1 cellular context compared by ENCODE assay signal in the genomic region with DNA sequence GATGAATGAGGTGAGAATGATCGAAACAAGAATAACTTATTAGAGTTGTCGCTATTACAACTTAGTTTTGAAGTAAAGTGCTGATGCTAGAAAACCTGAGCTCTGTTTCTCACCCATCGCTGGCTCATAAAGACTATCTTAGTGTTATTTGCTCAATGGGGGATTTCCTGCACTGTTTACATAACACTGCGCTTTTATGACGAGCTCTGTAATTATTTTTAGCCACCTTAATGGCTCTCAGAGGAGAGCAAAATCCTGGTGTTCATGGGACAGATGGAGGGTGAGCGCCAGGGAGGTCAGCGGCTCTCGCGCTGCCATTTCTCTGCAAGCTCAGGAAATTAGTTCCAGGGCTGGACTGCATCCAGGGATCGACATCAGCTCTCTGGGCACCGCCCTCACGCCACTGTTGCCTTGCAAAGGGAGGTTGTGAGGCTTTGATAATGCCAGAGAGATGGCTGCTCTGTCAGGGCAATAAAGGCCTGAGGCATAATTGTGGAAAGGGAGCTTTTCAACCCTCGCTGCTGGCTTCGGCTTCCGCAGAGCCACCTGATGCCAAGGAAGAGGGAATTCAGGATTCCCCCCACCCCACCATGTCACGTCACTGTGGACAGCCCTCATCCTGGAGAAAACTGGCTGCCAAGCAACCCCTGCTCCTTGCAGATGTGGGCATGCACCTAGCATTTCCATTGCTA.
TF ChIP-seq lines count a peak whose summit lies in the region.

No MANE protein-coding gene starts in this region.

TF ChIP-seq in HepG2, 621 proteins besides CTCF, POLR2A, EP300 and RAD21 (continued from another document and continues in another):
- TF ChIP-seq, protein P1, sequence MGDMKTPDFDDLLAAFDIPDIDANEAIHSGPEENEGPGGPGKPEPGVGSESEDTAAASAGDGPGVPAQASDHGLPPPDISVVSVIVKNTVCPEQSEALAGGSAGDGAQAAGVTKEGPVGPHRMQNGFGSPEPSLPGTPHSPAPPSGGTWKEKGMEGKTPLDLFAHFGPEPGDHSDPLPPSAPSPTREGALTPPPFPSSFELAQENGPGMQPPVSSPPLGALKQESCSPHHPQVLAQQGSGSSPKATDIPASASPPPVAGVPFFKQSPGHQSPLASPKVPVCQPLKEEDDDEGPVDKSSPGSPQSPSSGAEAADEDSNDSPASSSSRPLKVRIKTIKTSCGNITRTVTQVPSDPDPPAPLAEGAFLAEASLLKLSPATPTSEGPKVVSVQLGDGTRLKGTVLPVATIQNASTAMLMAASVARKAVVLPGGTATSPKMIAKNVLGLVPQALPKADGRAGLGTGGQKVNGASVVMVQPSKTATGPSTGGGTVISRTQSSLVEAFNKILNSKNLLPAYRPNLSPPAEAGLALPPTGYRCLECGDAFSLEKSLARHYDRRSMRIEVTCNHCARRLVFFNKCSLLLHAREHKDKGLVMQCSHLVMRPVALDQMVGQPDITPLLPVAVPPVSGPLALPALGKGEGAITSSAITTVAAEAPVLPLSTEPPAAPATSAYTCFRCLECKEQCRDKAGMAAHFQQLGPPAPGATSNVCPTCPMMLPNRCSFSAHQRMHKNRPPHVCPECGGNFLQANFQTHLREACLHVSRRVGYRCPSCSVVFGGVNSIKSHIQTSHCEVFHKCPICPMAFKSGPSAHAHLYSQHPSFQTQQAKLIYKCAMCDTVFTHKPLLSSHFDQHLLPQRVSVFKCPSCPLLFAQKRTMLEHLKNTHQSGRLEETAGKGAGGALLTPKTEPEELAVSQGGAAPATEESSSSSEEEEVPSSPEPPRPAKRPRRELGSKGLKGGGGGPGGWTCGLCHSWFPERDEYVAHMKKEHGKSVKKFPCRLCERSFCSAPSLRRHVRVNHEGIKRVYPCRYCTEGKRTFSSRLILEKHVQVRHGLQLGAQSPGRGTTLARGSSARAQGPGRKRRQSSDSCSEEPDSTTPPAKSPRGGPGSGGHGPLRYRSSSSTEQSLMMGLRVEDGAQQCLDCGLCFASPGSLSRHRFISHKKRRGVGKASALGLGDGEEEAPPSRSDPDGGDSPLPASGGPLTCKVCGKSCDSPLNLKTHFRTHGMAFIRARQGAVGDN (CRISPR knock-in tag; IDR thresholded peaks at IDR 0.05), result peak; percentile 62
- TF ChIP-seq RELA (CRISPR knock-in tag; IDR thresholded peaks at IDR 0.05) (peak; percentile 64; the same call in 1 of the 2 replicates), SALL1 (CRISPR knock-in tag; IDR thresholded peaks at IDR 0.05) (peak; percentile 43), REXO4 (CRISPR knock-in tag; IDR thresholded peaks at IDR 0.05; ENCODE audit: borderline replicate concordance) (no peak), CBFB (CRISPR knock-in tag; IDR thresholded peaks at IDR 0.05) (no peak), SOX5 (CRISPR knock-in tag; IDR thresholded peaks at IDR 0.05; ENCODE audit: borderline replicate concordance) (peak; percentile 12; the same call in 1 of the 2 replicates), HNRNPL (IDR thresholded peaks at IDR 0.05; ENCODE audit: low read depth, low read length) (no peak), ZNF749 (CRISPR knock-in tag; IDR thresholded peaks at IDR 0.05; ENCODE audit: borderline replicate concordance) (no peak), ZNF124 (CRISPR knock-in tag; IDR thresholded peaks at IDR 0.05) (no peak), ONECUT2 (CRISPR knock-in tag; IDR thresholded peaks at IDR 0.05) (no peak), ZC3H13 (CRISPR knock-in tag; IDR thresholded peaks at IDR 0.05) (no peak), PLRG1 (conservative IDR thresholded peaks at IDR 0.05) (no peak), ZZZ3 (CRISPR knock-in tag; IDR thresholded peaks at IDR 0.05; ENCODE audit: borderline replicate concordance) (no peak), MAFK (conservative IDR thresholded peaks at IDR 0.05 in 1 of 2, IDR thresholded peaks at IDR 0.05 in 1 of 2; ENCODE audit: low read length in 2 of 2) (peak; percentile 51 to 58; a peak in 3 of 4 replicates), ZNF891 (CRISPR knock-in tag; IDR thresholded peaks at IDR 0.05) (no peak), FOXC1 (CRISPR knock-in tag; IDR thresholded peaks at IDR 0.05; ENCODE audit: borderline replicate concordance) (no peak), ZNF788 (CRISPR knock-in tag; IDR thresholded peaks at IDR 0.05; ENCODE audit: borderline replicate concordance) (peak; percentile 52; the same call in 1 of the 2 replicates), NFIB (CRISPR knock-in tag; IDR thresholded peaks at IDR 0.05; ENCODE audit: borderline replicate concordance) (no peak), TAF1 (CRISPR knock-in tag; IDR thresholded peaks at IDR 0.05) (no peak), ATAD3A (CRISPR knock-in tag; IDR thresholded peaks at IDR 0.05) (no peak), HES4 (CRISPR knock-in tag; IDR thresholded peaks at IDR 0.05; ENCODE audit: borderline replicate concordance) (no peak), IKZF5 (CRISPR knock-in tag; IDR thresholded peaks at IDR 0.05) (0 out of 2 replicates have a peak, but pooled peaks have one; percentile 22), ZNF605 (CRISPR knock-in tag; IDR thresholded peaks at IDR 0.05) (0 out of 2 replicates have a peak, but pooled peaks have one; percentile 29), RBAK (CRISPR knock-in tag; IDR thresholded peaks at IDR 0.05) (no peak), ZBTB38 (CRISPR knock-in tag; IDR thresholded peaks at IDR 0.05) (peak; percentile 80), ZNF839 (CRISPR knock-in tag; IDR thresholded peaks at IDR 0.05; ENCODE audit: borderline replicate concordance) (no peak), THRA (CRISPR knock-in tag; IDR thresholded peaks at IDR 0.05; ENCODE audit: borderline replicate concordance) (no peak), FOXK1 (CRISPR knock-in tag; IDR thresholded peaks at IDR 0.05; ENCODE audit: borderline replicate concordance, low read depth) (no peak), RXRB (CRISPR knock-in tag; IDR thresholded peaks at IDR 0.05; ENCODE audit: borderline replicate concordance) (0 out of 2 replicates have a peak, but pooled peaks have one; percentile 8), HNF4A (CRISPR knock-in tag; IDR thresholded peaks at IDR 0.05) (no peak), AGO1 (IDR thresholded peaks at IDR 0.05; ENCODE audit: low read depth, low read length, poor library complexity, severe bottlenecking) (no peak), TBX2 (CRISPR knock-in tag; IDR thresholded peaks at IDR 0.05; ENCODE audit: borderline replicate concordance) (peak; percentile 56), ZNF143 (CRISPR knock-in tag; IDR thresholded peaks at IDR 0.05) (no peak), ZFP91 (CRISPR knock-in tag; IDR thresholded peaks at IDR 0.05; ENCODE audit: borderline replicate concordance) (peak; percentile 43; the same call in 1 of the 2 replicates), ASH2L (IDR thresholded peaks at IDR 0.05; ENCODE audit: insufficient read length, low read depth, low read length) (peak; percentile 19), DRAP1 (CRISPR knock-in tag; IDR thresholded peaks at IDR 0.05) (no peak), CBX5 (CRISPR knock-in tag; IDR thresholded peaks at IDR 0.05; ENCODE audit: borderline replicate concordance) (no peak; the same call in 1 of the 2 replicates), ZNF282 (IDR thresholded peaks at IDR 0.05; ENCODE audit: partially characterized antibody) (no peak), ZNF772 (CRISPR knock-in tag; IDR thresholded peaks at IDR 0.05) (no peak), ADNP (CRISPR knock-in tag; IDR thresholded peaks at IDR 0.05) (no peak)
- TF ChIP-seq, protein P2, sequence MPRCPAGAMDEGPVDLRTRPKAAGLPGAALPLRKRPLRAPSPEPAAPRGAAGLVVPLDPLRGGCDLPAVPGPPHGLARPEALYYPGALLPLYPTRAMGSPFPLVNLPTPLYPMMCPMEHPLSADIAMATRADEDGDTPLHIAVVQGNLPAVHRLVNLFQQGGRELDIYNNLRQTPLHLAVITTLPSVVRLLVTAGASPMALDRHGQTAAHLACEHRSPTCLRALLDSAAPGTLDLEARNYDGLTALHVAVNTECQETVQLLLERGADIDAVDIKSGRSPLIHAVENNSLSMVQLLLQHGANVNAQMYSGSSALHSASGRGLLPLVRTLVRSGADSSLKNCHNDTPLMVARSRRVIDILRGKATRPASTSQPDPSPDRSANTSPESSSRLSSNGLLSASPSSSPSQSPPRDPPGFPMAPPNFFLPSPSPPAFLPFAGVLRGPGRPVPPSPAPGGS (CRISPR knock-in tag; IDR thresholded peaks at IDR 0.05), result 0 out of 2 replicates have a peak, but pooled peaks have one; percentile 40
- TF ChIP-seq, protein P3, sequence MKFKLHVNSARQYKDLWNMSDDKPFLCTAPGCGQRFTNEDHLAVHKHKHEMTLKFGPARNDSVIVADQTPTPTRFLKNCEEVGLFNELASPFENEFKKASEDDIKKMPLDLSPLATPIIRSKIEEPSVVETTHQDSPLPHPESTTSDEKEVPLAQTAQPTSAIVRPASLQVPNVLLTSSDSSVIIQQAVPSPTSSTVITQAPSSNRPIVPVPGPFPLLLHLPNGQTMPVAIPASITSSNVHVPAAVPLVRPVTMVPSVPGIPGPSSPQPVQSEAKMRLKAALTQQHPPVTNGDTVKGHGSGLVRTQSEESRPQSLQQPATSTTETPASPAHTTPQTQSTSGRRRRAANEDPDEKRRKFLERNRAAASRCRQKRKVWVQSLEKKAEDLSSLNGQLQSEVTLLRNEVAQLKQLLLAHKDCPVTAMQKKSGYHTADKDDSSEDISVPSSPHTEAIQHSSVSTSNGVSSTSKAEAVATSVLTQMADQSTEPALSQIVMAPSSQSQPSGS (CRISPR knock-in tag; IDR thresholded peaks at IDR 0.05), result 0 out of 2 replicates have a peak, but pooled peaks have one; percentile 10
- TF ChIP-seq, protein P4, sequence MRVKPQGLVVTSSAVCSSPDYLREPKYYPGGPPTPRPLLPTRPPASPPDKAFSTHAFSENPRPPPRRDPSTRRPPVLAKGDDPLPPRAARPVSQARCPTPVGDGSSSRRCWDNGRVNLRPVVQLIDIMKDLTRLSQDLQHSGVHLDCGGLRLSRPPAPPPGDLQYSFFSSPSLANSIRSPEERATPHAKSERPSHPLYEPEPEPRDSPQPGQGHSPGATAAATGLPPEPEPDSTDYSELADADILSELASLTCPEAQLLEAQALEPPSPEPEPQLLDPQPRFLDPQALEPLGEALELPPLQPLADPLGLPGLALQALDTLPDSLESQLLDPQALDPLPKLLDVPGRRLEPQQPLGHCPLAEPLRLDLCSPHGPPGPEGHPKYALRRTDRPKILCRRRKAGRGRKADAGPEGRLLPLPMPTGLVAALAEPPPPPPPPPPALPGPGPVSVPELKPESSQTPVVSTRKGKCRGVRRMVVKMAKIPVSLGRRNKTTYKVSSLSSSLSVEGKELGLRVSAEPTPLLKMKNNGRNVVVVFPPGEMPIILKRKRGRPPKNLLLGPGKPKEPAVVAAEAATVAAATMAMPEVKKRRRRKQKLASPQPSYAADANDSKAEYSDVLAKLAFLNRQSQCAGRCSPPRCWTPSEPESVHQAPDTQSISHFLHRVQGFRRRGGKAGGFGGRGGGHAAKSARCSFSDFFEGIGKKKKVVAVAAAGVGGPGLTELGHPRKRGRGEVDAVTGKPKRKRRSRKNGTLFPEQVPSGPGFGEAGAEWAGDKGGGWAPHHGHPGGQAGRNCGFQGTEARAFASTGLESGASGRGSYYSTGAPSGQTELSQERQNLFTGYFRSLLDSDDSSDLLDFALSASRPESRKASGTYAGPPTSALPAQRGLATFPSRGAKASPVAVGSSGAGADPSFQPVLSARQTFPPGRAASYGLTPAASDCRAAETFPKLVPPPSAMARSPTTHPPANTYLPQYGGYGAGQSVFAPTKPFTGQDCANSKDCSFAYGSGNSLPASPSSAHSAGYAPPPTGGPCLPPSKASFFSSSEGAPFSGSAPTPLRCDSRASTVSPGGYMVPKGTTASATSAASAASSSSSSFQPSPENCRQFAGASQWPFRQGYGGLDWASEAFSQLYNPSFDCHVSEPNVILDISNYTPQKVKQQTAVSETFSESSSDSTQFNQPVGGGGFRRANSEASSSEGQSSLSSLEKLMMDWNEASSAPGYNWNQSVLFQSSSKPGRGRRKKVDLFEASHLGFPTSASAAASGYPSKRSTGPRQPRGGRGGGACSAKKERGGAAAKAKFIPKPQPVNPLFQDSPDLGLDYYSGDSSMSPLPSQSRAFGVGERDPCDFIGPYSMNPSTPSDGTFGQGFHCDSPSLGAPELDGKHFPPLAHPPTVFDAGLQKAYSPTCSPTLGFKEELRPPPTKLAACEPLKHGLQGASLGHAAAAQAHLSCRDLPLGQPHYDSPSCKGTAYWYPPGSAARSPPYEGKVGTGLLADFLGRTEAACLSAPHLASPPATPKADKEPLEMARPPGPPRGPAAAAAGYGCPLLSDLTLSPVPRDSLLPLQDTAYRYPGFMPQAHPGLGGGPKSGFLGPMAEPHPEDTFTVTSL (CRISPR knock-in tag; IDR thresholded peaks at IDR 0.05; ENCODE audit: borderline replicate concordance), result no peak
